ENCODE assay signal across 1 cellular context in genomic region chr17:43363181-43363925, GRCh38.
TF ChIP-seq lines count a peak whose summit lies in the region.

No MANE protein-coding gene starts in this region.

TF ChIP-seq in HepG2, 621 proteins besides CTCF, POLR2A, EP300 and RAD21 (continues in another document):
- TF ChIP-seq, protein P1, sequence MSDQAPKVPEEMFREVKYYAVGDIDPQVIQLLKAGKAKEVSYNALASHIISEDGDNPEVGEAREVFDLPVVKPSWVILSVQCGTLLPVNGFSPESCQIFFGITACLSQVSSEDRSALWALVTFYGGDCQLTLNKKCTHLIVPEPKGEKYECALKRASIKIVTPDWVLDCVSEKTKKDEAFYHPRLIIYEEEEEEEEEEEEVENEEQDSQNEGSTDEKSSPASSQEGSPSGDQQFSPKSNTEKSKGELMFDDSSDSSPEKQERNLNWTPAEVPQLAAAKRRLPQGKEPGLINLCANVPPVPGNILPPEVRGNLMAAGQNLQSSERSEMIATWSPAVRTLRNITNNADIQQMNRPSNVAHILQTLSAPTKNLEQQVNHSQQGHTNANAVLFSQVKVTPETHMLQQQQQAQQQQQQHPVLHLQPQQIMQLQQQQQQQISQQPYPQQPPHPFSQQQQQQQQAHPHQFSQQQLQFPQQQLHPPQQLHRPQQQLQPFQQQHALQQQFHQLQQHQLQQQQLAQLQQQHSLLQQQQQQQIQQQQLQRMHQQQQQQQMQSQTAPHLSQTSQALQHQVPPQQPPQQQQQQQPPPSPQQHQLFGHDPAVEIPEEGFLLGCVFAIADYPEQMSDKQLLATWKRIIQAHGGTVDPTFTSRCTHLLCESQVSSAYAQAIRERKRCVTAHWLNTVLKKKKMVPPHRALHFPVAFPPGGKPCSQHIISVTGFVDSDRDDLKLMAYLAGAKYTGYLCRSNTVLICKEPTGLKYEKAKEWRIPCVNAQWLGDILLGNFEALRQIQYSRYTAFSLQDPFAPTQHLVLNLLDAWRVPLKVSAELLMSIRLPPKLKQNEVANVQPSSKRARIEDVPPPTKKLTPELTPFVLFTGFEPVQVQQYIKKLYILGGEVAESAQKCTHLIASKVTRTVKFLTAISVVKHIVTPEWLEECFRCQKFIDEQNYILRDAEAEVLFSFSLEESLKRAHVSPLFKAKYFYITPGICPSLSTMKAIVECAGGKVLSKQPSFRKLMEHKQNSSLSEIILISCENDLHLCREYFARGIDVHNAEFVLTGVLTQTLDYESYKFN (CRISPR knock-in tag; conservative IDR thresholded peaks at IDR 0.05) = no peak
- TF ChIP-seq, protein P2, sequence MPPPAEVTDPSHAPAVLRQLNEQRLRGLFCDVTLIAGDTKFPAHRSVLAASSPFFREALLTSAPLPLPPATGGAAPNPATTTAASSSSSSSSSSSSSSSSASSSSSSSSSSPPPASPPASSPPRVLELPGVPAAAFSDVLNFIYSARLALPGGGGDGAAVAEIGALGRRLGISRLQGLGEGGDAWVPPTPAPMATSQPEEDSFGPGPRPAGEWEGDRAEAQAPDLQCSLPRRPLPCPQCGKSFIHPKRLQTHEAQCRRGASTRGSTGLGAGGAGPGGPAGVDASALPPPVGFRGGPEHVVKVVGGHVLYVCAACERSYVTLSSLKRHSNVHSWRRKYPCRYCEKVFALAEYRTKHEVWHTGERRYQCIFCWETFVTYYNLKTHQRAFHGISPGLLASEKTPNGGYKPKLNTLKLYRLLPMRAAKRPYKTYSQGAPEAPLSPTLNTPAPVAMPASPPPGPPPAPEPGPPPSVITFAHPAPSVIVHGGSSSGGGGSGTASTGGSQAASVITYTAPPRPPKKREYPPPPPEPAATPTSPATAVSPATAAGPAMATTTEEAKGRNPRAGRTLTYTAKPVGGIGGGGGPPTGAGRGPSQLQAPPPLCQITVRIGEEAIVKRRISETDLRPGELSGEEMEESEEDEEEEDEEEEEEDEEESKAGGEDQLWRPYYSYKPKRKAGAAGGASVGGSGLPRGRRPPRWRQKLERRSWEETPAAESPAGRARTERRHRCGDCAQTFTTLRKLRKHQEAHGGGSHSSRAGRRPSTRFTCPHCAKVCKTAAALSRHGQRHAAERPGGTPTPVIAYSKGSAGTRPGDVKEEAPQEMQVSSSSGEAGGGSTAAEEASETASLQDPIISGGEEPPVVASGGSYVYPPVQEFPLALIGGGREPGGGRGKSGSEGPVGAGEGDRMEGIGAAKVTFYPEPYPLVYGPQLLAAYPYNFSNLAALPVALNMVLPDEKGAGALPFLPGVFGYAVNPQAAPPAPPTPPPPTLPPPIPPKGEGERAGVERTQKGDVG (CRISPR knock-in tag; IDR thresholded peaks at IDR 0.05; ENCODE audit: borderline replicate concordance) = no peak
- TF ChIP-seq CREM (IDR thresholded peaks at IDR 0.05) (no peak), CREM (CRISPR knock-in tag; IDR thresholded peaks at IDR 0.05) (no peak), ZBTB44 (CRISPR knock-in tag; IDR thresholded peaks at IDR 0.05) (no peak), ZNF451 (CRISPR knock-in tag; IDR thresholded peaks at IDR 0.05) (no peak), FOXA1 (IDR thresholded peaks at IDR 0.05) (no peak), FOXA1 (CRISPR knock-in tag; IDR thresholded peaks at IDR 0.05) (no peak), ZNF34 (CRISPR knock-in tag; IDR thresholded peaks at IDR 0.05; ENCODE audit: borderline replicate concordance) (no peak), PHF20 (CRISPR knock-in tag; IDR thresholded peaks at IDR 0.05) (no peak), FOXO1 (CRISPR knock-in tag; IDR thresholded peaks at IDR 0.05) (no peak), ZNF768 (CRISPR knock-in tag; IDR thresholded peaks at IDR 0.05) (no peak; the same call in 1 of the 2 replicates), ZNF605 (CRISPR knock-in tag; IDR thresholded peaks at IDR 0.05) (peak; percentile 32; the same call in 1 of the 2 replicates), ZC3H4 (CRISPR knock-in tag; IDR thresholded peaks at IDR 0.05; ENCODE audit: borderline replicate concordance) (0 out of 2 replicates have a peak, but pooled peaks have one; percentile 18), TCF7 (IDR thresholded peaks at IDR 0.05; ENCODE audit: low read depth) (no peak), ZNF563 (CRISPR knock-in tag; IDR thresholded peaks at IDR 0.05) (no peak), ZNF10 (CRISPR knock-in tag; IDR thresholded peaks at IDR 0.05; ENCODE audit: borderline replicate concordance, low read depth) (no peak), NFIB (CRISPR knock-in tag; IDR thresholded peaks at IDR 0.05; ENCODE audit: borderline replicate concordance) (0 out of 2 replicates have a peak, but pooled peaks have one; percentile 33), ZMAT3 (CRISPR knock-in tag; conservative IDR thresholded peaks at IDR 0.05) (no peak), CREB1 (IDR thresholded peaks at IDR 0.05) (peak; percentile 23; the same call in 1 of the 2 replicates), CREB1 (CRISPR knock-in tag; IDR thresholded peaks at IDR 0.05) (no peak), ARNT (IDR thresholded peaks at IDR 0.05) (no peak), ZNF687 (CRISPR knock-in tag; IDR thresholded peaks at IDR 0.05) (peak; percentile 19; the same call in 1 of the 2 replicates), MLLT10 (CRISPR knock-in tag; IDR thresholded peaks at IDR 0.05) (no peak), ZNF317 (CRISPR knock-in tag; IDR thresholded peaks at IDR 0.05) (no peak), ARNT2 (CRISPR knock-in tag; IDR thresholded peaks at IDR 0.05; ENCODE audit: low read depth) (no peak), JUN (CRISPR knock-in tag; IDR thresholded peaks at IDR 0.05) (no peak), ZNF547 (CRISPR knock-in tag; IDR thresholded peaks at IDR 0.05) (no peak), ZNF614 (CRISPR knock-in tag; IDR thresholded peaks at IDR 0.05; ENCODE audit: borderline replicate concordance) (no peak), SNAPC5 (CRISPR knock-in tag; IDR thresholded peaks at IDR 0.05; ENCODE audit: borderline replicate concordance) (no peak)
- TF ChIP-seq, protein P3, sequence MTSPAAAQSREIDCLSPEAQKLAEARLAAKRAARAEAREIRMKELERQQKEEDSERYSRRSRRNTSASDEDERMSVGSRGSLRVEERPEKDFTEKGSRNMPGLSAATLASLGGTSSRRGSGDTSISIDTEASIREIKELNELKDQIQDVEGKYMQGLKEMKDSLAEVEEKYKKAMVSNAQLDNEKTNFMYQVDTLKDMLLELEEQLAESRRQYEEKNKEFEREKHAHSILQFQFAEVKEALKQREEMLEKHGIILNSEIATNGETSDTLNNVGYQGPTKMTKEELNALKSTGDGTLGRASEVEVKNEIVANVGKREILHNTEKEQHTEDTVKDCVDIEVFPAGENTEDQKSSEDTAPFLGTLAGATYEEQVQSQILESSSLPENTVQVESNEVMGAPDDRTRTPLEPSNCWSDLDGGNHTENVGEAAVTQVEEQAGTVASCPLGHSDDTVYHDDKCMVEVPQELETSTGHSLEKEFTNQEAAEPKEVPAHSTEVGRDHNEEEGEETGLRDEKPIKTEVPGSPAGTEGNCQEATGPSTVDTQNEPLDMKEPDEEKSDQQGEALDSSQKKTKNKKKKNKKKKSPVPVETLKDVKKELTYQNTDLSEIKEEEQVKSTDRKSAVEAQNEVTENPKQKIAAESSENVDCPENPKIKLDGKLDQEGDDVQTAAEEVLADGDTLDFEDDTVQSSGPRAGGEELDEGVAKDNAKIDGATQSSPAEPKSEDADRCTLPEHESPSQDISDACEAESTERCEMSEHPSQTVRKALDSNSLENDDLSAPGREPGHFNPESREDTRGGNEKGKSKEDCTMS (CRISPR knock-in tag; conservative IDR thresholded peaks at IDR 0.05) = no peak
- TF ChIP-seq, protein P4, sequence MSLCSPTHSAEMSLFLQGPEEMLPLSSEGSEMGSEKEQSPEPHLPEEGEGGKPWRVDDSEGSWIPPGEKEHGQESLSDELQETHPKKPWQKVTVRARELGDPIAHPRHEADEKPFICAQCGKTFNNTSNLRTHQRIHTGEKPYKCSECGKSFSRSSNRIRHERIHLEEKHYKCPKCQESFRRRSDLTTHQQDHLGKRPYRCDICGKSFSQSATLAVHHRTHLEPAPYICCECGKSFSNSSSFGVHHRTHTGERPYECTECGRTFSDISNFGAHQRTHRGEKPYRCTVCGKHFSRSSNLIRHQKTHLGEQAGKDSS (CRISPR knock-in tag; IDR thresholded peaks at IDR 0.05; ENCODE audit: borderline replicate concordance, low read depth) = no peak
- TF ChIP-seq, protein P5, sequence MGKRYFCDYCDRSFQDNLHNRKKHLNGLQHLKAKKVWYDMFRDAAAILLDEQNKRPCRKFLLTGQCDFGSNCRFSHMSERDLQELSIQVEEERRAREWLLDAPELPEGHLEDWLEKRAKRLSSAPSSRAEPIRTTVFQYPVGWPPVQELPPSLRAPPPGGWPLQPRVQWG (CRISPR knock-in tag; IDR thresholded peaks at IDR 0.05; ENCODE audit: borderline replicate concordance, low read depth) = no peak
- TF ChIP-seq, protein P6, sequence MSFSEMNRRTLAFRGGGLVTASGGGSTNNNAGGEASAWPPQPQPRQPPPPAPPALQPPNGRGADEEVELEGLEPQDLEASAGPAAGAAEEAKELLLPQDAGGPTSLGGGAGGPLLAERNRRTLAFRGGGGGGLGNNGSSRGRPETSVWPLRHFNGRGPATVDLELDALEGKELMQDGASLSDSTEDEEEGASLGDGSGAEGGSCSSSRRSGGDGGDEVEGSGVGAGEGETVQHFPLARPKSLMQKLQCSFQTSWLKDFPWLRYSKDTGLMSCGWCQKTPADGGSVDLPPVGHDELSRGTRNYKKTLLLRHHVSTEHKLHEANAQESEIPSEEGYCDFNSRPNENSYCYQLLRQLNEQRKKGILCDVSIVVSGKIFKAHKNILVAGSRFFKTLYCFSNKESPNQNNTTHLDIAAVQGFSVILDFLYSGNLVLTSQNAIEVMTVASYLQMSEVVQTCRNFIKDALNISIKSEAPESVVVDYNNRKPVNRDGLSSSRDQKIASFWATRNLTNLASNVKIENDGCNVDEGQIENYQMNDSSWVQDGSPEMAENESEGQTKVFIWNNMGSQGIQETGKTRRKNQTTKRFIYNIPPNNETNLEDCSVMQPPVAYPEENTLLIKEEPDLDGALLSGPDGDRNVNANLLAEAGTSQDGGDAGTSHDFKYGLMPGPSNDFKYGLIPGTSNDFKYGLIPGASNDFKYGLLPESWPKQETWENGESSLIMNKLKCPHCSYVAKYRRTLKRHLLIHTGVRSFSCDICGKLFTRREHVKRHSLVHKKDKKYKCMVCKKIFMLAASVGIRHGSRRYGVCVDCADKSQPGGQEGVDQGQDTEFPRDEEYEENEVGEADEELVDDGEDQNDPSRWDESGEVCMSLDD (CRISPR knock-in tag; IDR thresholded peaks at IDR 0.05; ENCODE audit: borderline replicate concordance) = no peak
- TF ChIP-seq, protein P7, sequence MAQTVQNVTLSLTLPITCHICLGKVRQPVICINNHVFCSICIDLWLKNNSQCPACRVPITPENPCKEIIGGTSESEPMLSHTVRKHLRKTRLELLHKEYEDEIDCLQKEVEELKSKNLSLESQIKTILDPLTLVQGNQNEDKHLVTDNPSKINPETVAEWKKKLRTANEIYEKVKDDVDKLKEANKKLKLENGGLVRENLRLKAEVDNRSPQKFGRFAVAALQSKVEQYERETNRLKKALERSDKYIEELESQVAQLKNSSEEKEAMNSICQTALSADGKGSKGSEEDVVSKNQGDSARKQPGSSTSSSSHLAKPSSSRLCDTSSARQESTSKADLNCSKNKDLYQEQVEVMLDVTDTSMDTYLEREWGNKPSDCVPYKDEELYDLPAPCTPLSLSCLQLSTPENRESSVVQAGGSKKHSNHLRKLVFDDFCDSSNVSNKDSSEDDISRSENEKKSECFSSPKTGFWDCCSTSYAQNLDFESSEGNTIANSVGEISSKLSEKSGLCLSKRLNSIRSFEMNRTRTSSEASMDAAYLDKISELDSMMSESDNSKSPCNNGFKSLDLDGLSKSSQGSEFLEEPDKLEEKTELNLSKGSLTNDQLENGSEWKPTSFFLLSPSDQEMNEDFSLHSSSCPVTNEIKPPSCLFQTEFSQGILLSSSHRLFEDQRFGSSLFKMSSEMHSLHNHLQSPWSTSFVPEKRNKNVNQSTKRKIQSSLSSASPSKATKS (CRISPR knock-in tag; IDR thresholded peaks at IDR 0.05) = no peak
- TF ChIP-seq, protein P8, sequence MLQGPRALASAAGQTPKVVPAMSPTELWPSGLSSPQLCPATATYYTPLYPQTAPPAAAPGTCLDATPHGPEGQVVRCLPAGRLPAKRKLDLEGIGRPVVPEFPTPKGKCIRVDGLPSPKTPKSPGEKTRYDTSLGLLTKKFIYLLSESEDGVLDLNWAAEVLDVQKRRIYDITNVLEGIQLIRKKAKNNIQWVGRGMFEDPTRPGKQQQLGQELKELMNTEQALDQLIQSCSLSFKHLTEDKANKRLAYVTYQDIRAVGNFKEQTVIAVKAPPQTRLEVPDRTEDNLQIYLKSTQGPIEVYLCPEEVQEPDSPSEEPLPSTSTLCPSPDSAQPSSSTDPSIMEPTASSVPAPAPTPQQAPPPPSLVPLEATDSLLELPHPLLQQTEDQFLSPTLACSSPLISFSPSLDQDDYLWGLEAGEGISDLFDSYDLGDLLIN (CRISPR knock-in tag; IDR thresholded peaks at IDR 0.05; ENCODE audit: borderline replicate concordance) = no peak
